Comparison of ENCODE assay signal across 1 cellular context in genomic region chr3:153289334-153289808, GRCh38.
TF ChIP-seq lines count a peak whose summit lies in the region.

No MANE protein-coding gene starts in this region.

TF ChIP-seq in SK-N-SH treated with all-trans-retinoic acid at 6 μM for 48 hours, 23 proteins besides CTCF, POLR2A, EP300 and RAD21 (continued from another document):
- no peak for TF ChIP-seq PATZ1 (CRISPR knock-in tag; IDR thresholded peaks at IDR 0.05; ENCODE audit: borderline replicate concordance)
- TF ChIP-seq ZNF565 (CRISPR knock-in tag; conservative IDR thresholded peaks at IDR 0.05; ENCODE audit: low read depth), result no peak
TF ChIP-seq in SK-N-SH treated with all-trans-retinoic acid at 6 μM for 48 hours: peak in this region for 0.
